Comparison of ENCODE assay signal across 18 cellular contexts in the genomic region with DNA sequence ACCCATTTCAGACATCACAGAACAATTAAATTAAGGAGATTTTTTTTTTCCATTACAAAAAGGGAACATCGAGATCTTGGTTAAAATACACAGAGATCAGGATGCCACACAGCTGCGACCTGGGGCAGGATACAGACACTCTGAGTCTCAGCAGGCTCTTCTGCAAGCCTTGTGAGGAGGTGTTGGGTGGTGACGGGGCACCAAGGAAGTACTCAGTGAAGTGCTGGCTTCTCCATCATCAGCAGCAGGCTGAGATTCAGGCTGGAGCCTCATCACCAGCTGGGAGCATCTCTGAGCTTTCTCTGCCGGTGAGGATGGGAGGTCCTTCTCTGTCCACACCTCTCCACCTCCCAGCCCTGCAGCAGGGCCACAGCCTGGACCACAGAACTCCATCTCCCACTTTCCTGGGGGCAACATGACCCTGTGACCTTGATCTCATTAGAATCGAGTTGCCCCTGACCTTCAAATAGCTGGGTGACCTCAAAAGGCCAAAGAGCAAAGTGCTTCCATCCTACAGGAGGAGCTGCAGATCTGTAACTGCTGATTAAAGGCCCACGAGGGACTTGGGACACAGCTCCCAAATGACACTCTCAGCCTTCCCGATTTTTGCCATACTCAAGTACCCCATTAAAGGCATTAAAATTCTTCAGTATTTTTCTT. TPM values are rescaled to one million over a fixed set of nuclear protein-coding genes. Genes with fewer than 3 reads are reported as not detected.
DNase-seq lines count a peak whose midpoint lies in the region; ATAC-seq, FAIRE-seq and TF ChIP-seq lines count a peak whose summit lies in the region.
"Had no signal": no experiment of that assay in that cellular context is flagged by ENCODE, and none has a peak within 500 bp of the region (broad histone marks: within the 10 kb centered on the region; RNA-seq: fewer than 3 reads in every experiment).

No MANE protein-coding gene starts in this region.

- DNase-seq in HK-2 (ENCODE audit: unreplicated experiment): peak; percentile 46
- no peak for DNase-seq in astrocyte (ENCODE audit: low read depth)
- DNase-seq in islet precursor cell: peak; percentile 66
- no peak for DNase-seq in type B pancreatic cell (ENCODE audit: extremely low spot score, unreplicated experiment)
- no peak for DNase-seq in omental fat pad (ENCODE audit: low spot score)
- DNase-seq in small intestine: no peak
- DNase-seq: activated effector memory CD4-positive, alpha-beta T cell treated with anti-CD3 and anti-CD28 coated beads, Interleukin-2, amount 50 U/mL, for 16 hours; amygdala; BE2C; foreskin melanocyte; naive thymus-derived CD4-positive, alpha-beta T cell; NCI-H1048 had no signal

- H3K9me3 Mint-ChIP-seq in astrocyte (ENCODE audit: unreplicated experiment) (no peaks in the 10 kb centered on the region), type B pancreatic cell (no peaks in the 10 kb centered on the region)
- H3K9me3 Mint-ChIP-seq: naive thymus-derived CD4-positive, alpha-beta T cell had no signal

- no peak for FAIRE-seq in astrocyte (lab: Jason Lieb, UNC)
- FAIRE-seq in small intestine (lab: Jason Lieb, UNC): no peak
- FAIRE-seq: endothelial cell of umbilical vein, GM18507, GM19239 had no signal

- peak overlapping the region; percentile 70 for H3K27ac Mint-ChIP-seq in astrocyte (ENCODE audit: unreplicated experiment)
- peak overlapping the region; percentile 48 for H3K27ac Mint-ChIP-seq in type B pancreatic cell

- H3K36me3 ChIP-seq in astrocyte (ENCODE audit: insufficient read depth, low read length) (peaks cover 3% of the 10 kb centered on the region), small intestine (ENCODE audit: control insufficient read depth in 2 of 2, insufficient read depth in 2 of 2, low read length in 2 of 2) (no peaks in the 10 kb centered on the region)
- H3K36me3 ChIP-seq: BE2C, Peyer's patch, stomach had no signal

- H4K20me1 ChIP-seq in astrocyte (ENCODE audit: insufficient read depth, low read length): peaks cover 92% of the 10 kb centered on the region

- no peak overlapping the region for H3K4me3 ChIP-seq in astrocyte (ENCODE audit: insufficient read depth, low read depth, low read length)
- no peak overlapping the region for H3K4me3 ChIP-seq in small intestine (ENCODE audit: low read depth in 1 of 2, low read length in 2 of 2)
- H3K4me3 ChIP-seq: Peyer's patch, stomach had no signal

- H3K4me1 ChIP-seq in astrocyte (ENCODE audit: insufficient read depth, low read length): peaks cover 92% of the 10 kb centered on the region
- H3K4me1 ChIP-seq in small intestine (ENCODE audit: control insufficient read depth in 2 of 2, insufficient read depth in 1 of 2, low read depth in 1 of 2, low read length in 1 of 2): peaks cover 8 to 14% of the 10 kb centered on the region in 2 donors

- TF ChIP-seq CTCF in astrocyte (IDR thresholded peaks at IDR 0.05; ENCODE audit: insufficient read depth, low read depth, low read length) (no peak), type B pancreatic cell (conservative IDR thresholded peaks at IDR 0.05) (no peak), omental fat pad (IDR thresholded peaks at IDR 0.05) (no peak)

- H3K9ac ChIP-seq in astrocyte (ENCODE audit: low read length): peak overlapping the region; percentile 59

- WGBS in small intestine, 3 donors: 45 to 58% (median 50%) methylated on average over 7 of the region's 7 CpGs

- H2AFZ ChIP-seq in astrocyte (ENCODE audit: low read depth, low read length): no peak overlapping the region

- H3K4me2 ChIP-seq in astrocyte (ENCODE audit: low read length): peak overlapping the region; percentile 62

- H3K4me1 Mint-ChIP-seq in astrocyte (ENCODE audit: low read depth, unreplicated experiment): peaks cover 75% of the 10 kb centered on the region
- H3K4me1 Mint-ChIP-seq in type B pancreatic cell (ENCODE audit: unreplicated experiment): peaks cover 30% of the 10 kb centered on the region

- H3K36me3 Mint-ChIP-seq in astrocyte (ENCODE audit: low read depth, unreplicated experiment) (peaks cover 3% of the 10 kb centered on the region), type B pancreatic cell (no peaks in the 10 kb centered on the region)
- H3K36me3 Mint-ChIP-seq: naive thymus-derived CD4-positive, alpha-beta T cell had no signal

- ATAC-seq in omental fat pad (ENCODE audit: low FRiP score): no peak
- no peak for ATAC-seq in HG03432 (IDR thresholded peaks at IDR 0.05; ENCODE audit: unreplicated experiment)
- ATAC-seq: naive thymus-derived CD4-positive, alpha-beta T cell had no signal

- no peaks in the 10 kb centered on the region for H3K27me3 ChIP-seq in astrocyte (ENCODE audit: insufficient read depth, low read length)
- no peaks in the 10 kb centered on the region for H3K27me3 ChIP-seq in small intestine (ENCODE audit: control insufficient read depth in 2 of 2, insufficient read depth in 2 of 2, low read length in 2 of 2)
- H3K27me3 ChIP-seq: BE2C, Peyer's patch, stomach had no signal

- no peaks in the 10 kb centered on the region for H3K9me3 ChIP-seq in astrocyte (ENCODE audit: insufficient read depth, low read depth, low read length)
- H3K9me3 ChIP-seq in small intestine (ENCODE audit: control insufficient read depth, low read depth): no peaks in the 10 kb centered on the region
- H3K9me3 ChIP-seq: BE2C, Peyer's patch, stomach had no signal

- no peaks in the 10 kb centered on the region for H3K27me3 Mint-ChIP-seq in astrocyte (ENCODE audit: low read depth, unreplicated experiment)
- H3K27me3 Mint-ChIP-seq in type B pancreatic cell: peaks cover 13% of the 10 kb centered on the region

- H3K4me3 Mint-ChIP-seq in astrocyte (ENCODE audit: unreplicated experiment): no peak overlapping the region
- H3K4me3 Mint-ChIP-seq in type B pancreatic cell: no peak overlapping the region
- H3K4me3 Mint-ChIP-seq: naive thymus-derived CD4-positive, alpha-beta T cell had no signal

- H3K27ac ChIP-seq in astrocyte (ENCODE audit: low read depth, low read length) (peak overlapping the region; percentile 95), small intestine (ENCODE audit: low read depth in 1 of 2, low read length in 1 of 2) (peak overlapping the region in 1 of 2 donors; percentile 26)

- peaks cover 94% of the 10 kb centered on the region for H3K79me2 ChIP-seq in astrocyte (ENCODE audit: insufficient read depth, low read length)

RNA-seq across cellular contexts. Expression of a gene that starts 16.0 kb away (rescaled TPM):
- total RNA-seq in astrocyte (49.4 and 65.1 TPM in 2 replicates), type B pancreatic cell (ENCODE audit: low replicate concordance) (4.3 and 8.8 TPM in 2 replicates), omental fat pad (10 to 100 TPM; 10.4 to 42.7 (median 18.9) TPM)
- 10 to 100 TPM in 1 of 3 donors, 1 to 10 TPM in 2; 4.0 to 12.0 (median 7.3) TPM for polyA plus RNA-seq in small intestine

Comparison
In these comparisons a context has a peak if more than half of its experiments do, and no peak if none do; other contexts are left out.
1. DNase-seq: peak in HK-2 (single experiment) and islet precursor cell (single experiment); none in astrocyte (single experiment), type B pancreatic cell (single experiment), omental fat pad (single experiment) and small intestine (single experiment).